In genomic region chr20:1331801-1332453, GRCh38 we compare ENCODE assay signal across 1 cellular context.
TF ChIP-seq lines count a peak whose summit lies in the region.

No MANE protein-coding gene starts in this region.

TF ChIP-seq in HepG2, 621 proteins besides CTCF, POLR2A, EP300 and RAD21 (continued from another document):
- TF ChIP-seq ZNF770 (CRISPR knock-in tag; IDR thresholded peaks at IDR 0.05) (peak; percentile 92), ZNF326 (CRISPR knock-in tag; IDR thresholded peaks at IDR 0.05; ENCODE audit: borderline replicate concordance) (peak; percentile 58; the same call in 1 of the 2 replicates), ARID4A (CRISPR knock-in tag; IDR thresholded peaks at IDR 0.05; ENCODE audit: borderline replicate concordance) (no peak), JUNB (CRISPR knock-in tag; IDR thresholded peaks at IDR 0.05; ENCODE audit: borderline replicate concordance) (peak; percentile 40; the same call in 1 of the 2 replicates), ZNF460 (CRISPR knock-in tag; IDR thresholded peaks at IDR 0.05; ENCODE audit: borderline replicate concordance) (peak; percentile 20; the same call in 1 of the 2 replicates)
